Comparison of ENCODE assay signal across 1 cellular context in the genomic region with DNA sequence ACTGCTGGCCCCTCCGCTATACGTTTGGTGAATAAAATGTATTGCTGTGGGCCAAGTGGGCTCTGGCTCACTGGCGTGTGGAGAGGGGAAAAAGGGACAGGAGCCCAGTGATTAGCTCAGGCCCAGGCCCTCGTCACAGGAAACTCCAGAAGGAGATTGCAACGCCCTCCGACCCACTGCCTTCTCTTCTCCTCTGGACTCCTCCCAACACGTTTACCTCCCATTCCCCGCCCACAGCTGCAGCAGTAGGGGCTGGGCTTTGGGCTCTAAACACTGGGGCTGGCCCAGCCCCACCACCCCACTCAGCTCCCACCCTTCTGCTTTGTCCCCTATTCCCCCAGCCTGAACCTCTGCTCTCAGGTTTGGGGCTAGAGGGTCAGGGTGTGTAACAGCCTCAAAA.
TF ChIP-seq lines count a peak whose summit lies in the region.

No MANE protein-coding gene starts in this region.

TF ChIP-seq in WTC11, 78 proteins besides CTCF, POLR2A, EP300 and RAD21 (continued from another document):
- TF ChIP-seq, protein P1, sequence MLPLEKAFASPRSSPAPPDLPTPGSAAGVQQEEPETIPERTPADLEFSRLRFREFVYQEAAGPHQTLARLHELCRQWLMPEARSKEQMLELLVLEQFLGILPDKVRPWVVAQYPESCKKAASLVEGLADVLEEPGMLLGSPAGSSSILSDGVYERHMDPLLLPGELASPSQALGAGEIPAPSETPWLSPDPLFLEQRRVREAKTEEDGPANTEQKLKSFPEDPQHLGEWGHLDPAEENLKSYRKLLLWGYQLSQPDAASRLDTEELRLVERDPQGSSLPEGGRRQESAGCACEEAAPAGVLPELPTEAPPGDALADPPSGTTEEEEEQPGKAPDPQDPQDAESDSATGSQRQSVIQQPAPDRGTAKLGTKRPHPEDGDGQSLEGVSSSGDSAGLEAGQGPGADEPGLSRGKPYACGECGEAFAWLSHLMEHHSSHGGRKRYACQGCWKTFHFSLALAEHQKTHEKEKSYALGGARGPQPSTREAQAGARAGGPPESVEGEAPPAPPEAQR (CRISPR knock-in tag; IDR thresholded peaks at IDR 0.05), result no peak
